ENCODE assay signal across 21 cellular contexts in genomic region chr3:149195221-149195620, GRCh38. TPM values are rescaled to one million over a fixed set of nuclear protein-coding genes. Genes with fewer than 3 reads are reported as not detected.
A peak's percentile ranks its signal among the peaks of the same experiment; 100 is the strongest.
DNase-seq lines count a peak whose midpoint lies in the region; ATAC-seq, FAIRE-seq and TF ChIP-seq lines count a peak whose summit lies in the region.
"Had no signal": no experiment of that assay in that cellular context is flagged by ENCODE, and none has a peak within 500 bp of the region (broad histone marks: within the 10 kb centered on the region; RNA-seq: fewer than 3 reads in every experiment).

No MANE protein-coding gene starts in this region.

- no peak overlapping the region for H2BK12ac ChIP-seq in H1 (ENCODE audit: low read depth, low read length)

- H4K5ac ChIP-seq in H1 (ENCODE audit: insufficient read length, low read depth, low read length): peak overlapping the region; percentile 77

- no peak overlapping the region for H3K27ac ChIP-seq in H1 (ENCODE audit: low read depth, low read length)
- H3K27ac ChIP-seq: 22Rv1 had no signal

- CTCF ChIA-PET in H1 (lab: Charles Lee; ENCODE audit: partially characterized antibody): no interaction called here

- POLR2A ChIA-PET in H1 (lab: Charles Lee; ENCODE audit: partially characterized antibody): interaction anchor here (0.7 to 1.6 kb wide), 2 partner anchors 16 to 26 kb away, joined by 3 to 5 read pairs; partner anchors contain the start of gene CP

- H3K4me1 Mint-ChIP-seq in stimulated activated naive CD8-positive, alpha-beta T cell treated with anti-CD3 and anti-CD28 coated beads, Interleukin-15, amount 100 ng/mL, for 72 hours: no peaks in the 10 kb centered on the region
- no peaks in the 10 kb centered on the region for H3K4me1 Mint-ChIP-seq in activated T-helper 1 cell treated with anti-CD3 and anti-CD28 coated beads, Interleukin-12 subunit alpha, Interleukin-12 subunit beta, Interleukin-2, Interleukin-4 antibody, amounts not matched to agents 30 ng/mL and 10 ng/mL and 1 ng/mL, durations not matched to agents 14 hours and 24 hours and 36 hours (ENCODE audit: low read depth)

- no peak for FAIRE-seq in H1 (lab: Jason Lieb, UNC)
- FAIRE-seq: GM12891, K562 had no signal

- peak overlapping the region; percentile 99 for H2BK120ac ChIP-seq in H1 (replicated peaks; ENCODE audit: low read depth, low read length)

- intact Hi-C loops in activated T-helper 1 cell treated with anti-CD3 and anti-CD28 coated beads, Interleukin-12 subunit alpha, Interleukin-12 subunit beta, Interleukin-2, Interleukin-4 antibody, amounts not matched to agents 30 ng/mL and 10 ng/mL and 1 ng/mL, durations not matched to agents 14 hours and 24 hours and 36 hours (cut with micrococcal nuclease): loop anchor here (2.0 kb wide), 1 partner anchor 14 kb away; no protein-coding TSS in a partner anchor

- no peak for TF ChIP-seq RAD21 in H1 (IDR thresholded peaks at IDR 0.05 in 1 of 2, conservative IDR thresholded peaks at IDR 0.05 in 1 of 2; ENCODE audit: low read depth in 2 of 2, low read length in 2 of 2)

- peaks cover 8% of the 10 kb centered on the region for H3K27me3 Mint-ChIP-seq in stimulated activated naive CD8-positive, alpha-beta T cell treated with anti-CD3 and anti-CD28 coated beads, Interleukin-15, amount 100 ng/mL, for 72 hours
- H3K27me3 Mint-ChIP-seq in activated T-helper 1 cell treated with anti-CD3 and anti-CD28 coated beads, Interleukin-12 subunit alpha, Interleukin-12 subunit beta, Interleukin-2, Interleukin-4 antibody, amounts not matched to agents 30 ng/mL and 10 ng/mL and 1 ng/mL, durations not matched to agents 14 hours and 24 hours and 36 hours (ENCODE audit: insufficient read depth): peaks cover 47% of the 10 kb centered on the region

- TF ChIP-seq CTCF in H1 (IDR thresholded peaks at IDR 0.05; ENCODE audit: control extremely low read depth in 1 of 3, insufficient read depth in 1 of 3, low read depth in 1 of 3, low read length in 3 of 3): no peak

- TF ChIP-seq EP300 in H1 (IDR thresholded peaks at IDR 0.05; ENCODE audit: borderline replicate concordance in 1 of 2, low read depth in 2 of 2, low read length in 2 of 2): no peak

- ATAC-seq in stimulated activated naive CD8-positive, alpha-beta T cell treated with anti-CD3 and anti-CD28 coated beads, Interleukin-15, amount 100 ng/mL, for 72 hours: no peak
- ATAC-seq: CD8-positive, alpha-beta T cell; K562 had no signal

- no peak overlapping the region for H2AFZ ChIP-seq in H1 (ENCODE audit: low read length)

- no peaks in the 10 kb centered on the region for H3K36me3 ChIP-seq in H1 (ENCODE audit: control insufficient read depth in 2 of 4, insufficient read depth in 4 of 4, low read length in 3 of 4)

- H3K23ac ChIP-seq in H1 (ENCODE audit: insufficient read length): no peak overlapping the region

- no peak overlapping the region for H4K8ac ChIP-seq in H1 (ENCODE audit: extremely low read depth, insufficient read depth, low read length)

- H3K14ac ChIP-seq in H1 (ENCODE audit: insufficient read length): no peak overlapping the region

- no peak for TF ChIP-seq POLR2A in H1 (IDR thresholded peaks at IDR 0.05; ENCODE audit: control extremely low read depth in 1 of 2, low read depth in 2 of 2, low read length in 2 of 2)

- H4K20me1 ChIP-seq in H1 (replicated peaks in 1 of 2; ENCODE audit: control insufficient read depth in 1 of 2, insufficient read depth in 2 of 2, low read length in 2 of 2): no peaks in the 10 kb centered on the region

- H3K4me3 Mint-ChIP-seq in stimulated activated naive CD8-positive, alpha-beta T cell treated with anti-CD3 and anti-CD28 coated beads, Interleukin-15, amount 100 ng/mL, for 72 hours: no peak overlapping the region
- no peak overlapping the region for H3K4me3 Mint-ChIP-seq in activated T-helper 1 cell treated with anti-CD3 and anti-CD28 coated beads, Interleukin-12 subunit alpha, Interleukin-12 subunit beta, Interleukin-2, Interleukin-4 antibody, amounts not matched to agents 30 ng/mL and 10 ng/mL and 1 ng/mL, durations not matched to agents 14 hours and 24 hours and 36 hours
- H3K4me3 Mint-ChIP-seq: CD14-positive monocyte; CD8-positive, alpha-beta T cell; HFFc6 had no signal

- no peaks in the 10 kb centered on the region for H3K27me3 ChIP-seq in H1 (replicated peaks in 1 of 4; ENCODE audit: control insufficient read depth in 3 of 4, extremely low read depth in 1 of 4, insufficient read depth in 3 of 4, low read length in 3 of 4)

- 73% methylated on average over 1 of the region's 1 CpG; no CpG with 5 or more reads in 1 of the 2 experiments for WGBS in H1 (ENCODE audit: extremely low coverage in 1 of 2, insufficient coverage in 1 of 2, insufficient read length in 1 of 2, insufficient replicate concordance in 2 of 2, low coverage in 1 of 2, low lambda C conversion rate in 2 of 2, missing lambda C conversion rate in 1 of 2), 2 experiments

- H3K79me1 ChIP-seq in H1 (ENCODE audit: low read depth, low read length): no peaks in the 10 kb centered on the region

- no peaks in the 10 kb centered on the region for H3K36me3 Mint-ChIP-seq in activated T-helper 1 cell treated with anti-CD3 and anti-CD28 coated beads, Interleukin-12 subunit alpha, Interleukin-12 subunit beta, Interleukin-2, Interleukin-4 antibody, amounts not matched to agents 30 ng/mL and 10 ng/mL and 1 ng/mL, durations not matched to agents 14 hours and 24 hours and 36 hours (ENCODE audit: low read depth)
- H3K36me3 Mint-ChIP-seq: CD14-positive monocyte; CD8-positive, alpha-beta T cell had no signal

- H3K27ac Mint-ChIP-seq in stimulated activated naive CD8-positive, alpha-beta T cell treated with anti-CD3 and anti-CD28 coated beads, Interleukin-15, amount 100 ng/mL, for 72 hours: no peak overlapping the region
- no peak overlapping the region for H3K27ac Mint-ChIP-seq in activated T-helper 1 cell treated with anti-CD3 and anti-CD28 coated beads, Interleukin-12 subunit alpha, Interleukin-12 subunit beta, Interleukin-2, Interleukin-4 antibody, amounts not matched to agents 30 ng/mL and 10 ng/mL and 1 ng/mL, durations not matched to agents 14 hours and 24 hours and 36 hours
- H3K27ac Mint-ChIP-seq: CD14-positive monocyte; CD8-positive, alpha-beta T cell; HFFc6 had no signal

- H3K56ac ChIP-seq in H1 (replicated peaks; ENCODE audit: insufficient read length, low read depth, low read length): no peak overlapping the region

- no peak overlapping the region for H3K9ac ChIP-seq in H1 (replicated peaks in 1 of 4; ENCODE audit: extremely low read depth in 1 of 4, low read depth in 3 of 4, low read length in 3 of 4)

- no peaks in the 10 kb centered on the region for H3K23me2 ChIP-seq in H1 (ENCODE audit: low read depth, low read length)

- H2BK5ac ChIP-seq in H1 (ENCODE audit: low read depth, low read length): peak overlapping the region; percentile 41; the same call in 1 of the 2 replicates

- H2BK15ac ChIP-seq in H1 (ENCODE audit: low read length): no peak overlapping the region

- peak overlapping the region; percentile 22 for H4K91ac ChIP-seq in H1 (replicated peaks; ENCODE audit: insufficient read length, low read length)

- H3K4me3 ChIP-seq in H1 (ENCODE audit: extremely low read depth in 1 of 4, insufficient read depth in 2 of 4, low read depth in 3 of 4, low read length in 4 of 4): no peak overlapping the region
- H3K4me3 ChIP-seq: K562 had no signal

- H3K4me1 ChIP-seq in H1 (replicated peaks in 1 of 4; ENCODE audit: control insufficient read depth in 3 of 4, insufficient read depth in 4 of 4, low read length in 3 of 4): peaks cover 8 to 28% (median 17%) of the 10 kb centered on the region in 4 experiments

- no peak overlapping the region for H3K4ac ChIP-seq in H1 (replicated peaks; ENCODE audit: insufficient read length, low read depth, low read length)

- no peak overlapping the region for H3K4me2 ChIP-seq in H1 (ENCODE audit: insufficient read depth in 1 of 2, low read depth in 2 of 2, low read length in 2 of 2)

- no peaks in the 10 kb centered on the region for H3K79me2 ChIP-seq in H1 (ENCODE audit: control insufficient read depth in 1 of 2, insufficient read depth in 2 of 2, low read length in 2 of 2)

- H3K9me3 Mint-ChIP-seq in stimulated activated naive CD8-positive, alpha-beta T cell treated with anti-CD3 and anti-CD28 coated beads, Interleukin-15, amount 100 ng/mL, for 72 hours: no peaks in the 10 kb centered on the region
- H3K9me3 Mint-ChIP-seq in activated T-helper 1 cell treated with anti-CD3 and anti-CD28 coated beads, Interleukin-12 subunit alpha, Interleukin-12 subunit beta, Interleukin-2, Interleukin-4 antibody, amounts not matched to agents 30 ng/mL and 10 ng/mL and 1 ng/mL, durations not matched to agents 14 hours and 24 hours and 36 hours: no peaks in the 10 kb centered on the region
- H3K9me3 Mint-ChIP-seq: CD14-positive monocyte; CD8-positive, alpha-beta T cell; HFFc6 had no signal

- H3K18ac ChIP-seq in H1 (ENCODE audit: extremely low read depth, low read length): peak overlapping the region; percentile 40

- no peak overlapping the region for H2AK5ac ChIP-seq in H1 (ENCODE audit: low read depth, low read length)

- no peaks in the 10 kb centered on the region for H3K9me3 ChIP-seq in H1 (ENCODE audit: insufficient read depth in 2 of 2, low read depth in 1 of 2, low read length in 1 of 2)
- H3K9me3 ChIP-seq: Caco-2 had no signal

- DNase-seq in DMS53 (lab: John Stamatoyannopoulos, UW): peak; percentile 22
- no peak for DNase-seq in DMS53 treated with DMSO at 0.1 percent for 48 hours (lab: John Stamatoyannopoulos, UW; ENCODE audit: unreplicated experiment)
- no peak for DNase-seq in H1 (ENCODE audit: low read depth in 1 of 2, low spot score in 2 of 2)
- peak; percentile 72 for DNase-seq in pons (ENCODE audit: low spot score)
- DNase-seq in stimulated activated naive CD8-positive, alpha-beta T cell treated with anti-CD3 and anti-CD28 coated beads, Interleukin-15, amount 100 ng/mL, for 72 hours: no peak
- DNase-seq in inferior parietal cortex (ENCODE audit: extremely low spot score): no peak
- DNase-seq in activated T-helper 1 cell treated with anti-CD3 and anti-CD28 coated beads, Interleukin-12 subunit alpha, Interleukin-12 subunit beta, Interleukin-2, Interleukin-4 antibody, amounts not matched to agents 30 ng/mL and 10 ng/mL and 1 ng/mL, durations not matched to agents 14 hours and 24 hours and 36 hours (ENCODE audit: low spot score): no peak
- DNase-seq: Caco-2; CD8-positive, alpha-beta T cell; DMS79; EL; GOT3; HCEC 1CT; HFFc6 had no signal

- peak overlapping the region; percentile 15; the same call in 1 of the 2 replicates for H2BK20ac ChIP-seq in H1 (ENCODE audit: low read length)

RNA-seq across cellular contexts. Expression of gene CP, which starts 26.4 kb away (rescaled TPM):
- total RNA-seq in H1 (2021; fragmentation: NEBNext Ultra II Directional; extraction: Animal tissue kit (Norgen Biotek cat#: 25700)): 2.1 and 2.6 TPM in 2 replicates
- 0.32 and 0.46 TPM in 2 replicates for polyA plus RNA-seq in H1 (2011; rRNA removed)
- polyA plus RNA-seq in H1 (2011; cell fraction: cytosol; rRNA removed): 0.97 TPM
- polyA plus RNA-seq in H1 (2011; cell fraction: nucleus; rRNA removed): 1.0 TPM
- 0.78 to 2.9 TPM (median 1.2 TPM) in 4 replicates for polyA plus RNA-seq in H1 (2012, experiment 1 of 2)
- not detected for polyA plus RNA-seq in H1 (2012, experiment 2 of 2)
- 3.0 TPM for polyA plus RNA-seq in H1 (2013, experiment 1 of 2)
- 3.2 TPM for polyA plus RNA-seq in H1 (2013, experiment 2 of 2)
- polyA minus RNA-seq in H1 (2011; rRNA and poly(A)+ RNA removed): 1.5 TPM in 2 replicates
- not detected for polyA minus RNA-seq in H1 (2011; cell fraction: cytosol; rRNA and poly(A)+ RNA removed)
- polyA minus RNA-seq in H1 (2011; cell fraction: nucleus; rRNA and poly(A)+ RNA removed): 5.9 TPM
- not detected in 2 replicates for total RNA-seq in activated T-helper 1 cell treated with anti-CD3 and anti-CD28 coated beads, Interleukin-12 subunit alpha, Interleukin-12 subunit beta, Interleukin-2, Interleukin-4 antibody, amounts not matched to agents 30 ng/mL and 10 ng/mL and 1 ng/mL, durations not matched to agents 14 hours and 24 hours and 36 hours
- total RNA-seq: A673; CD8-positive, alpha-beta T cell; HFFc6; HT1080 had no signal
- polyA plus RNA-seq: BJ, CD14-positive monocyte had no signal

Comparison
In these comparisons a context has a peak if more than half of its experiments do, and no peak if none do; other contexts are left out.
1. DNase-seq: peak in DMS53 (single experiment) and pons (single experiment); none in DMS53 treated with DMSO at 0.1 percent for 48 hours (single experiment), H1 (0 of 2), stimulated activated naive CD8-positive, alpha-beta T cell treated with anti-CD3 and anti-CD28 coated beads, Interleukin-15, amount 100 ng/mL, for 72 hours (0 of 2), inferior parietal cortex (single experiment) and activated T-helper 1 cell treated with anti-CD3 and anti-CD28 coated beads, Interleukin-12 subunit alpha, Interleukin-12 subunit beta, Interleukin-2, Interleukin-4 antibody, amounts not matched to agents 30 ng/mL and 10 ng/mL and 1 ng/mL, durations not matched to agents 14 hours and 24 hours and 36 hours (single experiment).